Comparison of ENCODE assay signal across 15 cellular contexts in the genomic region with DNA sequence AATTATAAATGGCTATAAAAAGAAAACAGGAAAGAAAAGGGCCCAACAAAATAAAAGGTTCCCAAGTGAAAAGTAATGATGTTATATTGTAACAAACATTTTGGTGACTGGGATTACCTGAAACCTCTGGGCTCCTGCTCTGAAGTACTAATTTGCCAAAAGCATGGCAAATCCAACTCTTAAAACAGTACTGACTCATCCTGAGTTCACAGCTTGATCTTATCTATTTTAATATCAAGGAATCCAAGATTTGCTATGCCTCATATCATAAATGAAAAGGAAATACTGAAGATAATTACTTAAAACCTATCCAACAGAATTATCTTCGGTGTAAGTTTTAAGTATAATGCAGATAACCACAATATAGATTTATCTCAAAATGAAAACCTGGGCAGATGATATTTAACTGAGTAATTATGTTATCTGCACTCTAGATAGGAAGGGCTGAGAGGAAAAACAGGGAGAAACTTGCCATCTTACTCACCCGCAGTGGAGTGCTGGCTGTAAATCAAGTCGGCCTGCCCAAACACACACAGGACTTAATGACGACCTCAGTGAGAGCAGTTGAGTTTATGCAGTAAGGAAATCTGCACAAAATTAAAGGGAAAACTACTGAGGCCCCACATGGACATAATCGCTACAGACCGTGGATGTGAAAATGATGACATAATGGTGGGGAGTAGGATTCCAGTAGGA. TPM values are rescaled to one million over a fixed set of nuclear protein-coding genes. Genes with fewer than 3 reads are reported as not detected.
DNase-seq lines count a peak whose midpoint lies in the region; ATAC-seq and TF ChIP-seq lines count a peak whose summit lies in the region.
"Had no signal": no experiment of that assay in that cellular context is flagged by ENCODE, and none has a peak within 500 bp of the region (broad histone marks: within the 10 kb centered on the region; RNA-seq: fewer than 3 reads in every experiment).

No MANE protein-coding gene starts in this region.

- CTCF ChIA-PET in naive thymus-derived CD4-positive, alpha-beta T cell (lab: Charles Lee): interaction anchor here (0.7 to 2.7 kb wide), 3 partner anchors 45 to 127 kb away, joined by 3 to 23 read pairs (median 3); partner anchors contain the start of gene MPP7

- H3K9me3 ChIP-seq in naive thymus-derived CD4-positive, alpha-beta T cell (ENCODE audit: control insufficient read depth in 2 of 3, low read length in 3 of 3): no peaks in the 10 kb centered on the region

- POLR2A ChIA-PET in naive thymus-derived CD4-positive, alpha-beta T cell (lab: Charles Lee): interaction anchor here (0.8 kb wide), 1 partner anchor 136 kb away, joined by 4 read pairs; no protein-coding TSS in a partner anchor

- intact Hi-C loops in CD14-positive monocyte (cut with micrococcal nuclease): loop anchor here (5.0 to 10.0 kb wide), 3 partner anchors 48 to 128 kb away; partner anchors contain the start of gene MPP7 (in 2 of the 2)
- intact Hi-C loops in naive thymus-derived CD4-positive, alpha-beta T cell (cut with micrococcal nuclease): no loop called here

- peaks cover 0 to 14% of the 10 kb centered on the region in 2 donors for H3K36me3 Mint-ChIP-seq in CD14-positive monocyte
- no peaks in the 10 kb centered on the region for H3K36me3 Mint-ChIP-seq in naive thymus-derived CD4-positive, alpha-beta T cell
- no peaks in the 10 kb centered on the region for H3K36me3 Mint-ChIP-seq in activated naive CD4-positive, alpha-beta T cell treated with anti-CD3 and anti-CD28 coated beads, Interleukin-2, amount 50 U/mL, for 72 hours
- H3K36me3 Mint-ChIP-seq: CD8-positive, alpha-beta T cell had no signal

- TF ChIP-seq CTCF in CD14-positive monocyte (IDR thresholded peaks at IDR 0.05): no peak

- peaks cover 46% of the 10 kb centered on the region for H3K4me1 Mint-ChIP-seq in CD14-positive monocyte
- peaks cover 0 to 66% (median 38%) of the 10 kb centered on the region in 7 donors for H3K4me1 Mint-ChIP-seq in naive thymus-derived CD4-positive, alpha-beta T cell

- peak overlapping the region; percentile 69 for H3K27ac ChIP-seq in epithelial cell of prostate
- H3K27ac ChIP-seq in naive thymus-derived CD4-positive, alpha-beta T cell (ENCODE audit: low read depth, low read length): no peak overlapping the region
- H3K27ac ChIP-seq: parathyroid adenoma had no signal

- H3K9me3 Mint-ChIP-seq in CD14-positive monocyte: no peaks in the 10 kb centered on the region
- H3K9me3 Mint-ChIP-seq in naive thymus-derived CD4-positive, alpha-beta T cell: peaks cover 0 to 2% (median 0%) of the 10 kb centered on the region in 11 donors
- no peaks in the 10 kb centered on the region for H3K9me3 Mint-ChIP-seq in activated naive CD4-positive, alpha-beta T cell treated with anti-CD3 and anti-CD28 coated beads, Interleukin-2, amount 50 U/mL, for 72 hours
- H3K9me3 Mint-ChIP-seq: CD8-positive, alpha-beta T cell; dendritic cell treated with granulocyte-macrophage colony-stimulating factor and Interleukin-4, amounts not matched to agents 40 ng/mL and 50 ng/mL, for 4 days; T-helper 2 cell treated with Interferon-gamma antibody and Interleukin-4, amounts not matched to agents 5 μg/mL and 100 μg/mL, for 36 hours had no signal

- H3K4me3 Mint-ChIP-seq in CD14-positive monocyte: no peak overlapping the region
- no peak overlapping the region for H3K4me3 Mint-ChIP-seq in naive thymus-derived CD4-positive, alpha-beta T cell
- H3K4me3 Mint-ChIP-seq: CD8-positive, alpha-beta T cell; dendritic cell treated with granulocyte-macrophage colony-stimulating factor and Interleukin-4, amounts not matched to agents 40 ng/mL and 50 ng/mL, for 4 days; T-helper 2 cell treated with Interferon-gamma antibody and Interleukin-4, amounts not matched to agents 5 μg/mL and 100 μg/mL, for 36 hours had no signal

- H3K27me3 Mint-ChIP-seq in CD14-positive monocyte (ENCODE audit: low read depth in 3 of 3): peaks cover 0 to 4% (median 0%) of the 10 kb centered on the region in 3 donors
- H3K27me3 Mint-ChIP-seq in naive thymus-derived CD4-positive, alpha-beta T cell: peaks cover 0 to 4% (median 0%) of the 10 kb centered on the region in 5 donors
- H3K27me3 Mint-ChIP-seq: dendritic cell treated with granulocyte-macrophage colony-stimulating factor and Interleukin-4, amounts not matched to agents 40 ng/mL and 50 ng/mL, for 4 days had no signal

- H3K27ac Mint-ChIP-seq in CD14-positive monocyte: peak overlapping the region; percentile 27 to 87 (median 68)
- peak overlapping the region in 7 of 9 donors; percentile 8 to 56 (median 26) for H3K27ac Mint-ChIP-seq in naive thymus-derived CD4-positive, alpha-beta T cell
- no peak overlapping the region for H3K27ac Mint-ChIP-seq in activated naive CD4-positive, alpha-beta T cell treated with anti-CD3 and anti-CD28 coated beads, Interleukin-2, amount 50 U/mL, for 72 hours
- H3K27ac Mint-ChIP-seq: CD8-positive, alpha-beta T cell; dendritic cell treated with granulocyte-macrophage colony-stimulating factor and Interleukin-4, amounts not matched to agents 40 ng/mL and 50 ng/mL, for 4 days; T-helper 2 cell treated with Interferon-gamma antibody and Interleukin-4, amounts not matched to agents 5 μg/mL and 100 μg/mL, for 36 hours had no signal

- no peak for ATAC-seq in naive thymus-derived CD4-positive, alpha-beta T cell
- no peak for ATAC-seq in activated naive CD4-positive, alpha-beta T cell treated with anti-CD3 and anti-CD28 coated beads, Interleukin-2, amount 50 U/mL, for 72 hours
- ATAC-seq: CD8-positive, alpha-beta T cell had no signal

- no peaks in the 10 kb centered on the region for H3K4me1 ChIP-seq in naive thymus-derived CD4-positive, alpha-beta T cell (ENCODE audit: control insufficient read depth in 2 of 2, insufficient read depth in 2 of 2, low read length in 2 of 2)
- H3K4me1 ChIP-seq: parathyroid adenoma had no signal

- H3K27me3 ChIP-seq in naive thymus-derived CD4-positive, alpha-beta T cell (ENCODE audit: control insufficient read depth in 2 of 2, insufficient read depth in 2 of 2, low read length in 2 of 2): no peaks in the 10 kb centered on the region

- H3K4me3 ChIP-seq in naive thymus-derived CD4-positive, alpha-beta T cell (ENCODE audit: low read length): no peak overlapping the region

- DNase-seq in CD14-positive monocyte (ENCODE audit: low spot score): no peak
- peak; percentile 44 for DNase-seq in LHCN-M2 (ENCODE audit: low read depth)
- peak; percentile 88 for DNase-seq in epithelial cell of prostate (ENCODE audit: low read depth, low spot score)
- DNase-seq in naive thymus-derived CD4-positive, alpha-beta T cell: no peak
- no peak for DNase-seq in GM19238 (ENCODE audit: insufficient read length, low spot score)
- DNase-seq in cortex of kidney (lab: John Stamatoyannopoulos, UW): no peak
- DNase-seq in activated naive CD4-positive, alpha-beta T cell treated with anti-CD3 and anti-CD28 coated beads, Interleukin-2, amount 50 U/mL, for 72 hours (ENCODE audit: low spot score in 2 of 2): no peak
- no peak for DNase-seq in NCI-H2107 (lab: John Stamatoyannopoulos, UW)
- DNase-seq: activated CD8-positive, alpha-beta memory T cell treated with anti-CD3 and anti-CD28 coated beads, Interleukin-2, amount 50 U/mL, for 48 hours; CD8-positive, alpha-beta T cell; MM.1S; NCI-H774 had no signal

- H3K36me3 ChIP-seq in naive thymus-derived CD4-positive, alpha-beta T cell (ENCODE audit: control insufficient read depth in 2 of 3, insufficient read depth in 3 of 3, low read length in 3 of 3): no peaks in the 10 kb centered on the region

RNA-seq across cellular contexts. Expression of gene MPP7, which starts 48.4 kb away (rescaled TPM):
- polyA plus RNA-seq in CD14-positive monocyte: 10 to 100 TPM; 33.6 to 48.3 TPM
- 2.3 and 3.2 TPM in 2 replicates for total RNA-seq in LHCN-M2 (2014; rRNA removed)
- 3.1 TPM for polyA plus RNA-seq in LHCN-M2 (2012)
- total RNA-seq in naive thymus-derived CD4-positive, alpha-beta T cell: 10 to 100 TPM in 4 of 5 experiments, 1 to 10 TPM in 1; 9.7 to 44.7 (median 36.1) TPM
- 10 to 100 TPM; 43.3 to 46.8 TPM for polyA plus RNA-seq in naive thymus-derived CD4-positive, alpha-beta T cell
- 10 to 100 TPM; 13.2 to 24.4 TPM for total RNA-seq in activated naive CD4-positive, alpha-beta T cell treated with anti-CD3 and anti-CD28 coated beads, Interleukin-2, amount 50 U/mL, for 72 hours

Comparison
In these comparisons a context has a peak if more than half of its experiments do, and no peak if none do; other contexts are left out.
1. DNase-seq: peak in LHCN-M2 (single experiment) and epithelial cell of prostate (single experiment); none in CD14-positive monocyte (single experiment), naive thymus-derived CD4-positive, alpha-beta T cell (0 of 9), GM19238 (single experiment), cortex of kidney (single experiment), activated naive CD4-positive, alpha-beta T cell treated with anti-CD3 and anti-CD28 coated beads, Interleukin-2, amount 50 U/mL, for 72 hours (0 of 2) and NCI-H2107 (single experiment).
2. H3K27ac Mint-ChIP-seq: peak in CD14-positive monocyte (7 of 7) and naive thymus-derived CD4-positive, alpha-beta T cell (7 of 9); none in activated naive CD4-positive, alpha-beta T cell treated with anti-CD3 and anti-CD28 coated beads, Interleukin-2, amount 50 U/mL, for 72 hours (0 of 2).
3. intact Hi-C loops: an anchor here in CD14-positive monocyte (5.0 to 10.0 kb wide); none called in naive thymus-derived CD4-positive, alpha-beta T cell.